Comparison of ENCODE assay signal across 8 cellular contexts in the genomic region with DNA sequence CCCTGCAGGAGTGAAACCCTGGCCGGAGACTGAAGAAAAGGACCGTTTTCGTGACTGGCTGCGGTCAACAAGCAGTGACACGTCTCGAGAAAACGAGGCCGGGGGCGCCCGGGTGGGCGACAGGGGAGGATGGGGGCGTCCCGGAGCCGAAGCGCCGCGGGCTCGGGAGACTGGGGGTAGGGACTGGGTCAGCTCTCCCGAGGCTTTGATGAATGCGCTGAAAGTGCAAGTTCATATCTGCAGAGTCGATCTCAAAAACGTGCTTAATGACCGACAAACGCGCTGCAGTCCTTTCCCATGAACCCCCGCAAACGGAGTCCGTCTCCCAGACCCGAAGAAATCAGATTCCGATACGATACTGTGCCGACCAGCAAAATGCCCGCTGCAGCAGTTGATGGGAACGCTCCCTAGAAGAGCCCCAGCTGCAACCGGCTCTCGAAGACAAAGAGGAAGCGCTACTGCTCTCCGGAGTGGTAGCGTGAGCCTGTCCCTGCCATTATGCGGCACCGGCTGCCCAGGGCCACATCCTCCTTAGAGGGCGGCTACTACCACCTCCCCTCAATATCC. TPM values are rescaled to one million over a fixed set of nuclear protein-coding genes. Genes with fewer than 3 reads are reported as not detected.
DNase-seq lines count a peak whose midpoint lies in the region; ATAC-seq and TF ChIP-seq lines count a peak whose summit lies in the region.

No MANE protein-coding gene starts in this region.

- H3K27me3 Mint-ChIP-seq in T-cell (peaks cover 4 to 13% of the 10 kb centered on the region in 2 donors), brain (no peaks in the 10 kb centered on the region)

- peak; percentile 56 for DNase-seq in DMS53 treated with DMSO at 0.1 percent for 48 hours (lab: John Stamatoyannopoulos, UW; ENCODE audit: unreplicated experiment)
- DNase-seq in Kasumi-1 (lab: John Stamatoyannopoulos, UW): peak; percentile 27 to 48
- DNase-seq in T-cell: peak in 28 of 34 experiments; percentile 2 to 34 (median 12)
- DNase-seq in gastrocnemius medialis: peak; percentile 13 to 23
- no peak for DNase-seq in kidney glomerular epithelial cell (lab: John Stamatoyannopoulos, UW)

- peak; percentile 61 for ATAC-seq in GM21717 (IDR thresholded peaks at IDR 0.05; ENCODE audit: unreplicated experiment)
- peak in 2 of 4 experiments; percentile 19 for ATAC-seq in T-cell (replicated peaks in 1 of 4)
- ATAC-seq in gastrocnemius medialis: peak; percentile 34 to 44

- peak overlapping the region; percentile 80 to 90 (median 82) for H3K4me3 Mint-ChIP-seq in T-cell
- peak overlapping the region; percentile 87 to 92 (median 88) for H3K4me3 Mint-ChIP-seq in brain

- CTCF ChIA-PET in T-cell (lab: Charles Lee): no interaction called here

- H3K9ac ChIP-seq in iPS-18a (ENCODE audit: low read length): peak overlapping the region; percentile 59

- H3K4me1 Mint-ChIP-seq in T-cell (peaks cover 0 to 13% (median 10%) of the 10 kb centered on the region in 3 donors), brain (peaks cover 40% of the 10 kb centered on the region)

- H3K27ac Mint-ChIP-seq in T-cell: peak overlapping the region; percentile 43 to 50
- peak overlapping the region; percentile 73 to 98 (median 94) for H3K27ac Mint-ChIP-seq in brain

- no peaks in the 10 kb centered on the region for H3K27me3 ChIP-seq in iPS-18a (ENCODE audit: control insufficient read depth, insufficient read depth, low read length)
- no peaks in the 10 kb centered on the region for H3K27me3 ChIP-seq in gastrocnemius medialis

- TF ChIP-seq CTCF in brain (conservative IDR thresholded peaks at IDR 0.05) (no peak), gastrocnemius medialis (IDR thresholded peaks at IDR 0.05 in 4 of 5, conservative IDR thresholded peaks at IDR 0.05 in 1 of 5) (no peak)

- POLR2A ChIA-PET in T-cell (lab: Charles Lee): no interaction called here

- intact Hi-C loops in gastrocnemius medialis (cut with DNase I; ENCODE audit: low total_unique reads): loop anchor here (2.0 to 10.0 kb wide), 4 partner anchors 52 to 207 kb away; a partner anchor contains a TSS

- H3K9me3 ChIP-seq in iPS-18a (ENCODE audit: control insufficient read depth, low read depth, low read length) (peaks cover 17% of the 10 kb centered on the region), gastrocnemius medialis (no peaks in the 10 kb centered on the region)

- in situ Hi-C loops in gastrocnemius medialis (cut with MboI; ENCODE audit: low sequenced_read_pairs in 4 of 4): no loop called here

- H3K36me3 Mint-ChIP-seq in T-cell: no peaks in the 10 kb centered on the region
- H3K36me3 Mint-ChIP-seq in brain: peaks cover 13% of the 10 kb centered on the region

- TF ChIP-seq POLR2A in gastrocnemius medialis (IDR thresholded peaks at IDR 0.05): no peak

- H3K27ac ChIP-seq in iPS-18a (ENCODE audit: low read length): no peak overlapping the region
- peak overlapping the region; percentile 84 to 92 (median 86) for H3K27ac ChIP-seq in gastrocnemius medialis

- H3K9me3 Mint-ChIP-seq in T-cell (no peaks in the 10 kb centered on the region), brain (no peaks in the 10 kb centered on the region)

- H3K4me1 ChIP-seq in iPS-18a (ENCODE audit: control insufficient read depth, low read depth, low read length) (peaks cover 17% of the 10 kb centered on the region), gastrocnemius medialis (peaks cover 4 to 7% of the 10 kb centered on the region in 2 donors)

- H3K36me3 ChIP-seq in iPS-18a (ENCODE audit: control insufficient read depth, low read depth, low read length): no peaks in the 10 kb centered on the region
- no peaks in the 10 kb centered on the region for H3K36me3 ChIP-seq in gastrocnemius medialis

- peak overlapping the region; percentile 48 for H3K4me3 ChIP-seq in iPS-18a (ENCODE audit: low read length)
- peak overlapping the region; percentile 60 to 75 (median 69) for H3K4me3 ChIP-seq in gastrocnemius medialis

RNA-seq across cellular contexts. Expression of a gene that starts 0.8 kb away (rescaled TPM):
- total RNA-seq in T-cell (10 to 100 TPM; 11.1 to 20.0 (median 18.3) TPM), gastrocnemius medialis (100 to 1,000 TPM; 202 to 289 (median 251) TPM)
- polyA plus RNA-seq in brain (ENCODE audit: insufficient read depth, low read depth, low replicate concordance): 94.5 TPM

Comparison
In these comparisons a context has a peak if more than half of its experiments do, and no peak if none do; other contexts are left out.
1. RNA of a gene that starts 0.8 kb away (total RNA-seq): 202 to 289 TPM in gastrocnemius medialis; 11.1 to 20.0 TPM in T-cell; every median in the first group is over 4 times any median in the second.